Comparison of ENCODE assay signal across 20 cellular contexts in genomic region chr17:28249706-28250105, GRCh38.
DNase-seq lines count a peak whose midpoint lies in the region; ATAC-seq, FAIRE-seq and TF ChIP-seq lines count a peak whose summit lies in the region.
"Had no signal": no experiment of that assay in that cellular context is flagged by ENCODE, and none has a peak within 500 bp of the region (broad histone marks: within the 10 kb centered on the region; RNA-seq: fewer than 3 reads in every experiment).

No MANE protein-coding gene starts in this region.

- no peaks in the 10 kb centered on the region for H3K36me3 Mint-ChIP-seq in naive thymus-derived CD4-positive, alpha-beta T cell
- H3K36me3 Mint-ChIP-seq: CD4-positive, CD25-positive, alpha-beta regulatory T cell; CD8-positive, alpha-beta T cell had no signal

- H3K4me1 Mint-ChIP-seq in naive thymus-derived CD4-positive, alpha-beta T cell: peaks cover 6 to 10% (median 8%) of the 10 kb centered on the region in 7 donors

- no peaks in the 10 kb centered on the region for H3K9me3 ChIP-seq in naive thymus-derived CD4-positive, alpha-beta T cell (ENCODE audit: control insufficient read depth in 2 of 3, low read length in 3 of 3)
- H3K9me3 ChIP-seq: BLaER1, Caco-2 had no signal

- intact Hi-C loops in naive thymus-derived CD4-positive, alpha-beta T cell (cut with micrococcal nuclease): loop anchor here in 1 of 2 donors (5.0 kb wide), 1 partner anchor 168 kb away; no protein-coding TSS in a partner anchor
- intact Hi-C loops in posterior vena cava (cut with DNase I): loop anchor here (5.0 kb wide), 2 partner anchors 33 to 183 kb away; no protein-coding TSS in a partner anchor

- H3K36me3 ChIP-seq in naive thymus-derived CD4-positive, alpha-beta T cell (ENCODE audit: control insufficient read depth in 2 of 3, insufficient read depth in 3 of 3, low read length in 3 of 3): no peaks in the 10 kb centered on the region
- H3K36me3 ChIP-seq: BLaER1 had no signal

- no peaks in the 10 kb centered on the region for H3K27me3 ChIP-seq in naive thymus-derived CD4-positive, alpha-beta T cell (ENCODE audit: control insufficient read depth in 2 of 2, insufficient read depth in 2 of 2, low read length in 2 of 2)

- no peak for TF ChIP-seq CTCF in VCaP (conservative IDR thresholded peaks at IDR 0.05)

- ATAC-seq in naive thymus-derived CD4-positive, alpha-beta T cell: no peak
- ATAC-seq: CD8-positive, alpha-beta T cell; HCT116 had no signal

- POLR2A ChIA-PET in naive thymus-derived CD4-positive, alpha-beta T cell (lab: Charles Lee): no interaction called here

- CTCF ChIA-PET in naive thymus-derived CD4-positive, alpha-beta T cell (lab: Charles Lee): interaction anchor here (1.4 kb wide), 1 partner anchor 444 kb away, joined by 3 read pairs; no protein-coding TSS in a partner anchor

- peak overlapping the region in 1 of 9 donors; percentile 10 for H3K27ac Mint-ChIP-seq in naive thymus-derived CD4-positive, alpha-beta T cell
- H3K27ac Mint-ChIP-seq: B cell; CD4-positive, CD25-positive, alpha-beta regulatory T cell; CD8-positive, alpha-beta T cell; H9 had no signal

- no peak for FAIRE-seq in GM19239 (lab: Jason Lieb, UNC)
- FAIRE-seq: G401.6, GM12892, H1 had no signal

- H3K4me3 ChIP-seq in naive thymus-derived CD4-positive, alpha-beta T cell (ENCODE audit: low read length): no peak overlapping the region
- H3K4me3 ChIP-seq: BLaER1, GM23248 had no signal

- H3K4me3 Mint-ChIP-seq in naive thymus-derived CD4-positive, alpha-beta T cell: peak overlapping the region in 6 of 10 donors; percentile 4 to 48 (median 28)
- H3K4me3 Mint-ChIP-seq: B cell; CD8-positive, alpha-beta T cell; H9 had no signal

- H3K4me1 ChIP-seq in naive thymus-derived CD4-positive, alpha-beta T cell (ENCODE audit: control insufficient read depth in 2 of 2, insufficient read depth in 2 of 2, low read length in 2 of 2): peaks cover 0 to 4% of the 10 kb centered on the region in 2 donors
- H3K4me1 ChIP-seq: Caco-2 had no signal

- H3K27ac ChIP-seq in VCaP: 0 out of 2 replicates have a peak overlapping the region, but pooled peaks have one; percentile 7
- no peak overlapping the region for H3K27ac ChIP-seq in naive thymus-derived CD4-positive, alpha-beta T cell (ENCODE audit: low read depth, low read length)
- H3K27ac ChIP-seq: BLaER1, C4-2B, GM23248 had no signal

- peaks cover 0 to 22% (median 9%) of the 10 kb centered on the region in 5 donors for H3K27me3 Mint-ChIP-seq in naive thymus-derived CD4-positive, alpha-beta T cell

- no peak for DNase-seq in naive thymus-derived CD4-positive, alpha-beta T cell
- DNase-seq in posterior vena cava (ENCODE audit: low spot score): peak; percentile 46
- no peak for DNase-seq in GM19239 (ENCODE audit: insufficient read length, low spot score)
- no peak for DNase-seq in stimulated activated CD4-positive, alpha-beta T cell treated with anti-CD3 and anti-CD28 coated beads, Interleukin-1b, Interleukin-23, amount 100 ng/mL, for 48 hours
- DNase-seq in effector CD4-positive, alpha-beta T cell: no peak
- DNase-seq: Caco-2; CD4-positive, CD25-positive, alpha-beta regulatory T cell; CD8-positive, alpha-beta T cell; DMS153; DND-41; GM23248; H9 had no signal

- no peaks in the 10 kb centered on the region for H3K9me3 Mint-ChIP-seq in naive thymus-derived CD4-positive, alpha-beta T cell
- H3K9me3 Mint-ChIP-seq: CD4-positive, CD25-positive, alpha-beta regulatory T cell; CD8-positive, alpha-beta T cell; H9 had no signal
